ENCODE assay signal across 27 cellular contexts in the genomic region with DNA sequence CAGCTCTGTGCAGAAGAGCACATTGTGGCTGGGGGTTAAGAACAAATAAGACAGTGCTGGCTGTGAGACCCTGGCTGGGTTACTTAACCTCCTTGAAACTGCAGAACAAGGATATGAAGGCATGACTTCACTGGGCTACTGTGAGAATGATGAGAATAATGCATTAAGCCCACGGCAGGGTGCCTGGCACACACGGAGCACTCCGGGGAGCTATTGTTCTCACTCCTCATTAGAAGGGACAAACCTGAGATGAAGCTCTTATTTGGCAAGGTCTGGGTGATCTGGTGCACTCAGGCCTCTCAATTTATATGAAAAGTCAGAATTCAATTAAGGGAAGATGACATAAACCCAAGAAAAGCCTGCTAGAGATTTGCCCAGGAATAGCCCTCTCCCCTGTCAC.
"Had no signal": no experiment of that assay in that cellular context is flagged by ENCODE, and none has a peak within 500 bp of the region (broad histone marks: within the 10 kb centered on the region; RNA-seq: fewer than 3 reads in every experiment).

No MANE protein-coding gene starts in this region.

- H3K27ac Mint-ChIP-seq: activated CD4-positive, alpha-beta T cell treated with anti-CD3 and anti-CD28 coated beads, Interleukin-2, amount 10 ng/mL, durations not matched to agents 7 days and 5 days; activated CD8-positive, alpha-beta memory T cell treated with anti-CD3 and anti-CD28 coated beads, Interleukin-2, amount 10 ng/mL, durations not matched to agents 7 days and 5 days; activated CD8-positive, alpha-beta T cell treated with anti-CD3 and anti-CD28 coated beads for 36 hours; activated naive CD4-positive, alpha-beta T cell treated with anti-CD3 and anti-CD28 coated beads, Interleukin-2, amount 10 ng/mL, durations not matched to agents 7 days and 5 days; effector memory CD8-positive, alpha-beta T cell; natural killer cell had no signal

- H3K4me1 ChIP-seq: colonic mucosa, psoas muscle, upper lobe of left lung had no signal

- H3K36me3 Mint-ChIP-seq: activated CD8-positive, alpha-beta memory T cell treated with anti-CD3 and anti-CD28 coated beads, Interleukin-2, amount 10 ng/mL, durations not matched to agents 7 days and 5 days; activated naive CD4-positive, alpha-beta T cell treated with anti-CD3 and anti-CD28 coated beads, Interleukin-2, amount 10 ng/mL, durations not matched to agents 7 days and 5 days; natural killer cell had no signal

- H3K9me3 ChIP-seq: colonic mucosa, left lung, neutrophil, ovary, psoas muscle, upper lobe of left lung had no signal

- H3K27me3 Mint-ChIP-seq: activated CD4-positive, alpha-beta T cell treated with anti-CD3 and anti-CD28 coated beads, Interleukin-2, amount 10 ng/mL, durations not matched to agents 7 days and 5 days; activated CD8-positive, alpha-beta memory T cell treated with anti-CD3 and anti-CD28 coated beads, Interleukin-2, amount 10 ng/mL, durations not matched to agents 7 days and 5 days had no signal

- H3K36me3 ChIP-seq: colonic mucosa, esophagus muscularis mucosa, left lung, neutrophil, ovary, upper lobe of left lung had no signal

- H3K9me3 Mint-ChIP-seq: activated CD4-positive, alpha-beta T cell treated with anti-CD3 and anti-CD28 coated beads, Interleukin-2, amount 10 ng/mL, durations not matched to agents 7 days and 5 days; effector memory CD8-positive, alpha-beta T cell; natural killer cell had no signal

- H3K27me3 ChIP-seq: colonic mucosa, dorsolateral prefrontal cortex, neutrophil, ovary, upper lobe of left lung had no signal

- H3K4me3 Mint-ChIP-seq: activated CD4-positive, alpha-beta T cell treated with anti-CD3 and anti-CD28 coated beads, Interleukin-2, amount 10 ng/mL, durations not matched to agents 7 days and 5 days; activated CD8-positive, alpha-beta memory T cell treated with anti-CD3 and anti-CD28 coated beads, Interleukin-2, amount 10 ng/mL, durations not matched to agents 7 days and 5 days; activated CD8-positive, alpha-beta T cell treated with anti-CD3 and anti-CD28 coated beads for 36 hours; activated naive CD4-positive, alpha-beta T cell treated with anti-CD3 and anti-CD28 coated beads, Interleukin-2, amount 10 ng/mL, durations not matched to agents 7 days and 5 days; effector memory CD8-positive, alpha-beta T cell; natural killer cell had no signal

- ATAC-seq: activated CD8-positive, alpha-beta memory T cell treated with anti-CD3 and anti-CD28 coated beads, Interleukin-2, amount 10 ng/mL, durations not matched to agents 7 days and 5 days; activated CD8-positive, alpha-beta T cell treated with anti-CD3 and anti-CD28 coated beads for 36 hours; effector memory CD8-positive, alpha-beta T cell; left lung; natural killer cell; psoas muscle; right cardiac atrium; stimulated activated naive CD8-positive, alpha-beta T cell treated with anti-CD3 and anti-CD28 coated beads, Interleukin-15, Interleukin-2, amounts not matched to agents 100 U/mL and 50 U/mL, for 24 hours had no signal

- DNase-seq: activated CD4-positive, alpha-beta T cell treated with anti-CD3 and anti-CD28 coated beads, Interleukin-2, amount 10 ng/mL, durations not matched to agents 7 days and 5 days; activated CD4-positive, CD25-positive, alpha-beta regulatory T cell treated with anti-CD3 and anti-CD28 coated beads, Interleukin-2, amount 50 U/mL, for 72 hours; activated CD8-positive, alpha-beta memory T cell treated with anti-CD3 and anti-CD28 coated beads, Interleukin-2, amount 10 ng/mL, durations not matched to agents 7 days and 5 days; activated CD8-positive, alpha-beta T cell treated with anti-CD3 and anti-CD28 coated beads for 36 hours; activated effector memory CD4-positive, alpha-beta T cell treated with anti-CD3 and anti-CD28 coated beads, Interleukin-2, amount 50 U/mL, for 16 hours; activated naive CD4-positive, alpha-beta T cell treated with anti-CD3 and anti-CD28 coated beads, Interleukin-2, amount 10 ng/mL, durations not matched to agents 7 days and 5 days; activated T-cell treated with anti-CD3 and anti-CD28 coated beads for 4 hours; amygdala; colonic mucosa; dorsolateral prefrontal cortex; effector memory CD8-positive, alpha-beta T cell; glutamatergic neuron; hippocampal formation; kidney glomerular epithelial cell; left lung; midbrain; natural killer cell; ovary; psoas muscle; right cardiac atrium; stimulated activated CD4-positive, alpha-beta T cell treated with anti-CD3 and anti-CD28 coated beads, Interleukin-12 subunit alpha, Interleukin-12 subunit beta, amount 100 ng/mL, for 4 hours; stimulated activated CD4-positive, alpha-beta T cell treated with anti-CD3 and anti-CD28 coated beads, Interleukin-4, amount 100 ng/mL, for 4 hours; stimulated activated naive CD8-positive, alpha-beta T cell treated with anti-CD3 and anti-CD28 coated beads, Interleukin-15, Interleukin-2, amounts not matched to agents 100 U/mL and 50 U/mL, for 24 hours; upper lobe of left lung had no signal

- H3K27ac ChIP-seq: colonic mucosa, dorsolateral prefrontal cortex, esophagus muscularis mucosa, left lung, neutrophil, ovary, psoas muscle, upper lobe of left lung had no signal

- H3K4me3 ChIP-seq: colonic mucosa, dorsolateral prefrontal cortex, esophagus muscularis mucosa, left lung, lung, ovary, psoas muscle, upper lobe of left lung had no signal
